Comparison of ENCODE assay signal across 1 cellular context in the genomic region with DNA sequence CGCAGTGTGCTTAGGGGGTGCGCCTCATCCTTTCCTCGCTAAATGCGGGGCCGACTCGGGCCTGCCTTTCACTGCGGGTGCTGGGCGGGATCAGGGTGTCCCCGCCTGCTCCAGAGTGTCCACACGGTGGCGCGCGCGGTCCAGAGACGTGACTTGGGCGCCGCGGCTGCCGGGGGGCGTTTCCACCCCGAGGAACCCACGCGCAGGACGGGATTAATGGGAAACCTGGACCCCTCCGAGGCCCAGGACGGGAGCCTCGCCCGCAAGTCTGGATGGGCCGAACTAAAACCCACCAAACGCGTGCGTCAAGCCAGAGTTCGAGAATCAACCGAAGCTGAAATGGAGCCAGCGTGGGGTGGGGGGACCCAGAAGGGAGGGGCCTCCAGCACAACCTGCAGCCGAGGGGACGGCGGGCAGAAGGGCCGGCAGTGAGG.
A peak's percentile ranks its signal among the peaks of the same experiment; 100 is the strongest.
TF ChIP-seq lines count a peak whose summit lies in the region.

No MANE protein-coding gene starts in this region.

TF ChIP-seq in HepG2, 621 proteins besides CTCF, POLR2A, EP300 and RAD21 (continued from another document and continues in another):
- TF ChIP-seq, protein P1, sequence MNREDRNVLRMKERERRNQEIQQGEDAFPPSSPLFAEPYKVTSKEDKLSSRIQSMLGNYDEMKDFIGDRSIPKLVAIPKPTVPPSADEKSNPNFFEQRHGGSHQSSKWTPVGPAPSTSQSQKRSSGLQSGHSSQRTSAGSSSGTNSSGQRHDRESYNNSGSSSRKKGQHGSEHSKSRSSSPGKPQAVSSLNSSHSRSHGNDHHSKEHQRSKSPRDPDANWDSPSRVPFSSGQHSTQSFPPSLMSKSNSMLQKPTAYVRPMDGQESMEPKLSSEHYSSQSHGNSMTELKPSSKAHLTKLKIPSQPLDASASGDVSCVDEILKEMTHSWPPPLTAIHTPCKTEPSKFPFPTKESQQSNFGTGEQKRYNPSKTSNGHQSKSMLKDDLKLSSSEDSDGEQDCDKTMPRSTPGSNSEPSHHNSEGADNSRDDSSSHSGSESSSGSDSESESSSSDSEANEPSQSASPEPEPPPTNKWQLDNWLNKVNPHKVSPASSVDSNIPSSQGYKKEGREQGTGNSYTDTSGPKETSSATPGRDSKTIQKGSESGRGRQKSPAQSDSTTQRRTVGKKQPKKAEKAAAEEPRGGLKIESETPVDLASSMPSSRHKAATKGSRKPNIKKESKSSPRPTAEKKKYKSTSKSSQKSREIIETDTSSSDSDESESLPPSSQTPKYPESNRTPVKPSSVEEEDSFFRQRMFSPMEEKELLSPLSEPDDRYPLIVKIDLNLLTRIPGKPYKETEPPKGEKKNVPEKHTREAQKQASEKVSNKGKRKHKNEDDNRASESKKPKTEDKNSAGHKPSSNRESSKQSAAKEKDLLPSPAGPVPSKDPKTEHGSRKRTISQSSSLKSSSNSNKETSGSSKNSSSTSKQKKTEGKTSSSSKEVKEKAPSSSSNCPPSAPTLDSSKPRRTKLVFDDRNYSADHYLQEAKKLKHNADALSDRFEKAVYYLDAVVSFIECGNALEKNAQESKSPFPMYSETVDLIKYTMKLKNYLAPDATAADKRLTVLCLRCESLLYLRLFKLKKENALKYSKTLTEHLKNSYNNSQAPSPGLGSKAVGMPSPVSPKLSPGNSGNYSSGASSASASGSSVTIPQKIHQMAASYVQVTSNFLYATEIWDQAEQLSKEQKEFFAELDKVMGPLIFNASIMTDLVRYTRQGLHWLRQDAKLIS (CRISPR knock-in tag; IDR thresholded peaks at IDR 0.05) = no peak
- TF ChIP-seq GZF1 (CRISPR knock-in tag; IDR thresholded peaks at IDR 0.05) (0 out of 2 replicates have a peak, but pooled peaks have one; percentile 24), PITX1 (CRISPR knock-in tag; IDR thresholded peaks at IDR 0.05) (peak; percentile 84), TOPORS (CRISPR knock-in tag; IDR thresholded peaks at IDR 0.05) (no peak), ZNF235 (CRISPR knock-in tag; IDR thresholded peaks at IDR 0.05; ENCODE audit: borderline replicate concordance) (peak; percentile 46; the same call in 1 of the 2 replicates), SP4 (CRISPR knock-in tag; IDR thresholded peaks at IDR 0.05) (peak; percentile 75), CHD2 (IDR thresholded peaks at IDR 0.05; ENCODE audit: low read depth, low read length) (0 out of 2 replicates have a peak, but pooled peaks have one; percentile 30), SP5 (CRISPR knock-in tag; IDR thresholded peaks at IDR 0.05; ENCODE audit: borderline replicate concordance, low read depth) (peak; percentile 27; the same call in 1 of the 2 replicates), ZNF143 (CRISPR knock-in tag; IDR thresholded peaks at IDR 0.05) (peak; percentile 59; the same call in 1 of the 2 replicates), GATAD2A (CRISPR knock-in tag; IDR thresholded peaks at IDR 0.05) (peak; percentile 61), MED1 (CRISPR knock-in tag; IDR thresholded peaks at IDR 0.05) (peak; percentile 79), ZNF263 (CRISPR knock-in tag; IDR thresholded peaks at IDR 0.05) (peak; percentile 36), LCORL (IDR thresholded peaks at IDR 0.05) (no peak), LCORL (CRISPR knock-in tag; IDR thresholded peaks at IDR 0.05) (peak; percentile 51; the same call in 1 of the 2 replicates), BCL6 (CRISPR knock-in tag; IDR thresholded peaks at IDR 0.05) (peak; percentile 55), ZBTB38 (CRISPR knock-in tag; IDR thresholded peaks at IDR 0.05) (no peak), SYNCRIP (IDR thresholded peaks at IDR 0.05; ENCODE audit: insufficient read depth, low read depth, low read length) (no peak), ATF7-NPFF (CRISPR knock-in tag; IDR thresholded peaks at IDR 0.05; ENCODE audit: low read depth) (peak; percentile 67; the same call in 1 of the 2 replicates), MEIS2 (CRISPR knock-in tag; IDR thresholded peaks at IDR 0.05) (no peak), ZNF552 (CRISPR knock-in tag; IDR thresholded peaks at IDR 0.05; ENCODE audit: borderline replicate concordance) (peak; percentile 19), MYC (CRISPR knock-in tag; IDR thresholded peaks at IDR 0.05; ENCODE audit: borderline replicate concordance) (peak; percentile 61; the same call in 1 of the 2 replicates)
- TF ChIP-seq, protein P2, sequence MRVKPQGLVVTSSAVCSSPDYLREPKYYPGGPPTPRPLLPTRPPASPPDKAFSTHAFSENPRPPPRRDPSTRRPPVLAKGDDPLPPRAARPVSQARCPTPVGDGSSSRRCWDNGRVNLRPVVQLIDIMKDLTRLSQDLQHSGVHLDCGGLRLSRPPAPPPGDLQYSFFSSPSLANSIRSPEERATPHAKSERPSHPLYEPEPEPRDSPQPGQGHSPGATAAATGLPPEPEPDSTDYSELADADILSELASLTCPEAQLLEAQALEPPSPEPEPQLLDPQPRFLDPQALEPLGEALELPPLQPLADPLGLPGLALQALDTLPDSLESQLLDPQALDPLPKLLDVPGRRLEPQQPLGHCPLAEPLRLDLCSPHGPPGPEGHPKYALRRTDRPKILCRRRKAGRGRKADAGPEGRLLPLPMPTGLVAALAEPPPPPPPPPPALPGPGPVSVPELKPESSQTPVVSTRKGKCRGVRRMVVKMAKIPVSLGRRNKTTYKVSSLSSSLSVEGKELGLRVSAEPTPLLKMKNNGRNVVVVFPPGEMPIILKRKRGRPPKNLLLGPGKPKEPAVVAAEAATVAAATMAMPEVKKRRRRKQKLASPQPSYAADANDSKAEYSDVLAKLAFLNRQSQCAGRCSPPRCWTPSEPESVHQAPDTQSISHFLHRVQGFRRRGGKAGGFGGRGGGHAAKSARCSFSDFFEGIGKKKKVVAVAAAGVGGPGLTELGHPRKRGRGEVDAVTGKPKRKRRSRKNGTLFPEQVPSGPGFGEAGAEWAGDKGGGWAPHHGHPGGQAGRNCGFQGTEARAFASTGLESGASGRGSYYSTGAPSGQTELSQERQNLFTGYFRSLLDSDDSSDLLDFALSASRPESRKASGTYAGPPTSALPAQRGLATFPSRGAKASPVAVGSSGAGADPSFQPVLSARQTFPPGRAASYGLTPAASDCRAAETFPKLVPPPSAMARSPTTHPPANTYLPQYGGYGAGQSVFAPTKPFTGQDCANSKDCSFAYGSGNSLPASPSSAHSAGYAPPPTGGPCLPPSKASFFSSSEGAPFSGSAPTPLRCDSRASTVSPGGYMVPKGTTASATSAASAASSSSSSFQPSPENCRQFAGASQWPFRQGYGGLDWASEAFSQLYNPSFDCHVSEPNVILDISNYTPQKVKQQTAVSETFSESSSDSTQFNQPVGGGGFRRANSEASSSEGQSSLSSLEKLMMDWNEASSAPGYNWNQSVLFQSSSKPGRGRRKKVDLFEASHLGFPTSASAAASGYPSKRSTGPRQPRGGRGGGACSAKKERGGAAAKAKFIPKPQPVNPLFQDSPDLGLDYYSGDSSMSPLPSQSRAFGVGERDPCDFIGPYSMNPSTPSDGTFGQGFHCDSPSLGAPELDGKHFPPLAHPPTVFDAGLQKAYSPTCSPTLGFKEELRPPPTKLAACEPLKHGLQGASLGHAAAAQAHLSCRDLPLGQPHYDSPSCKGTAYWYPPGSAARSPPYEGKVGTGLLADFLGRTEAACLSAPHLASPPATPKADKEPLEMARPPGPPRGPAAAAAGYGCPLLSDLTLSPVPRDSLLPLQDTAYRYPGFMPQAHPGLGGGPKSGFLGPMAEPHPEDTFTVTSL (CRISPR knock-in tag; IDR thresholded peaks at IDR 0.05; ENCODE audit: borderline replicate concordance) = 0 out of 2 replicates have a peak, but pooled peaks have one; percentile 7
- TF ChIP-seq, protein P3, sequence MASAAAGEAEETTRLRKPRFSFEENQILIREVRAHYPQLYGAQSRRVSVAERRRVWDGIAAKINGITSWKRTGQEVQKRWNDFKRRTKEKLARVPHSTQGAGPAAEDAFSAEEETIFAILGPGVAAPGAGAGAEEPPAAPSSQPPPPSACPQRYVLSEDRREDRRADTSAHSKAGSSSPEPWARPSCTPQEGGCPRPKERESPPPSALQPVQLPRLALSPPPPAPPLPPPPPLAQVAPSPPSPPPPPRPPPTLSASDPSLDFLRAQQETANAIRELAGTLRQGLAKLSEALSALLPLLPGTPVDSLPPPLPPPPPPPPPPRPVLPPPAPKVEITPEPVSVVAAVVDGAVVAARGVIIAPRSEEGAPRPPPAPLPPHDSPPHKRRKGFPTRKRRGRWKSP (CRISPR knock-in tag; IDR thresholded peaks at IDR 0.05) = peak; percentile 65; the same call in 1 of the 2 replicates
- TF ChIP-seq, protein P4, sequence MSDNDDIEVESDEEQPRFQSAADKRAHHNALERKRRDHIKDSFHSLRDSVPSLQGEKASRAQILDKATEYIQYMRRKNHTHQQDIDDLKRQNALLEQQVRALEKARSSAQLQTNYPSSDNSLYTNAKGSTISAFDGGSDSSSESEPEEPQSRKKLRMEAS (IDR thresholded peaks at IDR 0.05) = peak; percentile 50
- TF ChIP-seq, protein P5, sequence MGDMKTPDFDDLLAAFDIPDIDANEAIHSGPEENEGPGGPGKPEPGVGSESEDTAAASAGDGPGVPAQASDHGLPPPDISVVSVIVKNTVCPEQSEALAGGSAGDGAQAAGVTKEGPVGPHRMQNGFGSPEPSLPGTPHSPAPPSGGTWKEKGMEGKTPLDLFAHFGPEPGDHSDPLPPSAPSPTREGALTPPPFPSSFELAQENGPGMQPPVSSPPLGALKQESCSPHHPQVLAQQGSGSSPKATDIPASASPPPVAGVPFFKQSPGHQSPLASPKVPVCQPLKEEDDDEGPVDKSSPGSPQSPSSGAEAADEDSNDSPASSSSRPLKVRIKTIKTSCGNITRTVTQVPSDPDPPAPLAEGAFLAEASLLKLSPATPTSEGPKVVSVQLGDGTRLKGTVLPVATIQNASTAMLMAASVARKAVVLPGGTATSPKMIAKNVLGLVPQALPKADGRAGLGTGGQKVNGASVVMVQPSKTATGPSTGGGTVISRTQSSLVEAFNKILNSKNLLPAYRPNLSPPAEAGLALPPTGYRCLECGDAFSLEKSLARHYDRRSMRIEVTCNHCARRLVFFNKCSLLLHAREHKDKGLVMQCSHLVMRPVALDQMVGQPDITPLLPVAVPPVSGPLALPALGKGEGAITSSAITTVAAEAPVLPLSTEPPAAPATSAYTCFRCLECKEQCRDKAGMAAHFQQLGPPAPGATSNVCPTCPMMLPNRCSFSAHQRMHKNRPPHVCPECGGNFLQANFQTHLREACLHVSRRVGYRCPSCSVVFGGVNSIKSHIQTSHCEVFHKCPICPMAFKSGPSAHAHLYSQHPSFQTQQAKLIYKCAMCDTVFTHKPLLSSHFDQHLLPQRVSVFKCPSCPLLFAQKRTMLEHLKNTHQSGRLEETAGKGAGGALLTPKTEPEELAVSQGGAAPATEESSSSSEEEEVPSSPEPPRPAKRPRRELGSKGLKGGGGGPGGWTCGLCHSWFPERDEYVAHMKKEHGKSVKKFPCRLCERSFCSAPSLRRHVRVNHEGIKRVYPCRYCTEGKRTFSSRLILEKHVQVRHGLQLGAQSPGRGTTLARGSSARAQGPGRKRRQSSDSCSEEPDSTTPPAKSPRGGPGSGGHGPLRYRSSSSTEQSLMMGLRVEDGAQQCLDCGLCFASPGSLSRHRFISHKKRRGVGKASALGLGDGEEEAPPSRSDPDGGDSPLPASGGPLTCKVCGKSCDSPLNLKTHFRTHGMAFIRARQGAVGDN (CRISPR knock-in tag; IDR thresholded peaks at IDR 0.05) = peak; percentile 74
- TF ChIP-seq, protein P6, sequence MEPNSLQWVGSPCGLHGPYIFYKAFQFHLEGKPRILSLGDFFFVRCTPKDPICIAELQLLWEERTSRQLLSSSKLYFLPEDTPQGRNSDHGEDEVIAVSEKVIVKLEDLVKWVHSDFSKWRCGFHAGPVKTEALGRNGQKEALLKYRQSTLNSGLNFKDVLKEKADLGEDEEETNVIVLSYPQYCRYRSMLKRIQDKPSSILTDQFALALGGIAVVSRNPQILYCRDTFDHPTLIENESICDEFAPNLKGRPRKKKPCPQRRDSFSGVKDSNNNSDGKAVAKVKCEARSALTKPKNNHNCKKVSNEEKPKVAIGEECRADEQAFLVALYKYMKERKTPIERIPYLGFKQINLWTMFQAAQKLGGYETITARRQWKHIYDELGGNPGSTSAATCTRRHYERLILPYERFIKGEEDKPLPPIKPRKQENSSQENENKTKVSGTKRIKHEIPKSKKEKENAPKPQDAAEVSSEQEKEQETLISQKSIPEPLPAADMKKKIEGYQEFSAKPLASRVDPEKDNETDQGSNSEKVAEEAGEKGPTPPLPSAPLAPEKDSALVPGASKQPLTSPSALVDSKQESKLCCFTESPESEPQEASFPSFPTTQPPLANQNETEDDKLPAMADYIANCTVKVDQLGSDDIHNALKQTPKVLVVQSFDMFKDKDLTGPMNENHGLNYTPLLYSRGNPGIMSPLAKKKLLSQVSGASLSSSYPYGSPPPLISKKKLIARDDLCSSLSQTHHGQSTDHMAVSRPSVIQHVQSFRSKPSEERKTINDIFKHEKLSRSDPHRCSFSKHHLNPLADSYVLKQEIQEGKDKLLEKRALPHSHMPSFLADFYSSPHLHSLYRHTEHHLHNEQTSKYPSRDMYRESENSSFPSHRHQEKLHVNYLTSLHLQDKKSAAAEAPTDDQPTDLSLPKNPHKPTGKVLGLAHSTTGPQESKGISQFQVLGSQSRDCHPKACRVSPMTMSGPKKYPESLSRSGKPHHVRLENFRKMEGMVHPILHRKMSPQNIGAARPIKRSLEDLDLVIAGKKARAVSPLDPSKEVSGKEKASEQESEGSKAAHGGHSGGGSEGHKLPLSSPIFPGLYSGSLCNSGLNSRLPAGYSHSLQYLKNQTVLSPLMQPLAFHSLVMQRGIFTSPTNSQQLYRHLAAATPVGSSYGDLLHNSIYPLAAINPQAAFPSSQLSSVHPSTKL (CRISPR knock-in tag; IDR thresholded peaks at IDR 0.05) = peak; percentile 19; the same call in 1 of the 2 replicates
- TF ChIP-seq, protein P7, sequence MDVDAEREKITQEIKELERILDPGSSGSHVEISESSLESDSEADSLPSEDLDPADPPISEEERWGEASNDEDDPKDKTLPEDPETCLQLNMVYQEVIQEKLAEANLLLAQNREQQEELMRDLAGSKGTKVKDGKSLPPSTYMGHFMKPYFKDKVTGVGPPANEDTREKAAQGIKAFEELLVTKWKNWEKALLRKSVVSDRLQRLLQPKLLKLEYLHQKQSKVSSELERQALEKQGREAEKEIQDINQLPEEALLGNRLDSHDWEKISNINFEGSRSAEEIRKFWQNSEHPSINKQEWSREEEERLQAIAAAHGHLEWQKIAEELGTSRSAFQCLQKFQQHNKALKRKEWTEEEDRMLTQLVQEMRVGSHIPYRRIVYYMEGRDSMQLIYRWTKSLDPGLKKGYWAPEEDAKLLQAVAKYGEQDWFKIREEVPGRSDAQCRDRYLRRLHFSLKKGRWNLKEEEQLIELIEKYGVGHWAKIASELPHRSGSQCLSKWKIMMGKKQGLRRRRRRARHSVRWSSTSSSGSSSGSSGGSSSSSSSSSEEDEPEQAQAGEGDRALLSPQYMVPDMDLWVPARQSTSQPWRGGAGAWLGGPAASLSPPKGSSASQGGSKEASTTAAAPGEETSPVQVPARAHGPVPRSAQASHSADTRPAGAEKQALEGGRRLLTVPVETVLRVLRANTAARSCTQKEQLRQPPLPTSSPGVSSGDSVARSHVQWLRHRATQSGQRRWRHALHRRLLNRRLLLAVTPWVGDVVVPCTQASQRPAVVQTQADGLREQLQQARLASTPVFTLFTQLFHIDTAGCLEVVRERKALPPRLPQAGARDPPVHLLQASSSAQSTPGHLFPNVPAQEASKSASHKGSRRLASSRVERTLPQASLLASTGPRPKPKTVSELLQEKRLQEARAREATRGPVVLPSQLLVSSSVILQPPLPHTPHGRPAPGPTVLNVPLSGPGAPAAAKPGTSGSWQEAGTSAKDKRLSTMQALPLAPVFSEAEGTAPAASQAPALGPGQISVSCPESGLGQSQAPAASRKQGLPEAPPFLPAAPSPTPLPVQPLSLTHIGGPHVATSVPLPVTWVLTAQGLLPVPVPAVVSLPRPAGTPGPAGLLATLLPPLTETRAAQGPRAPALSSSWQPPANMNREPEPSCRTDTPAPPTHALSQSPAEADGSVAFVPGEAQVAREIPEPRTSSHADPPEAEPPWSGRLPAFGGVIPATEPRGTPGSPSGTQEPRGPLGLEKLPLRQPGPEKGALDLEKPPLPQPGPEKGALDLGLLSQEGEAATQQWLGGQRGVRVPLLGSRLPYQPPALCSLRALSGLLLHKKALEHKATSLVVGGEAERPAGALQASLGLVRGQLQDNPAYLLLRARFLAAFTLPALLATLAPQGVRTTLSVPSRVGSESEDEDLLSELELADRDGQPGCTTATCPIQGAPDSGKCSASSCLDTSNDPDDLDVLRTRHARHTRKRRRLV (CRISPR knock-in tag; IDR thresholded peaks at IDR 0.05) = 0 out of 2 replicates have a peak, but pooled peaks have one; percentile 53
